8 cellular contexts compared by ENCODE assay signal in genomic region chr9:131762356-131762932, GRCh38. TPM values are rescaled to one million over a fixed set of nuclear protein-coding genes. Genes with fewer than 3 reads are reported as not detected.
A peak's percentile ranks its signal among the peaks of the same experiment; 100 is the strongest.
DNase-seq lines count a peak whose midpoint lies in the region; ATAC-seq and TF ChIP-seq lines count a peak whose summit lies in the region.

No MANE protein-coding gene starts in this region.

- H3K9me2 ChIP-seq in Loucy (replicated peaks; ENCODE audit: low read depth, low read length) (no peaks in the 10 kb centered on the region), SU-DHL-6 (replicated peaks; ENCODE audit: insufficient read depth, low read length) (no peaks in the 10 kb centered on the region)

- no peak overlapping the region for H3K27ac ChIP-seq in SU-DHL-6 (ENCODE audit: low read depth, low read length)
- no peak overlapping the region for H3K27ac ChIP-seq in uterus

- no peak overlapping the region for H3K4me3 ChIP-seq in GM06990 (replicated peaks; ENCODE audit: low read depth, low read length)
- no peak overlapping the region for H3K4me3 ChIP-seq in Loucy (ENCODE audit: low read length, poor library complexity, severe bottlenecking)
- no peak overlapping the region for H3K4me3 ChIP-seq in SU-DHL-6 (ENCODE audit: insufficient read depth, low read length, poor library complexity, severe bottlenecking)
- no peak overlapping the region for H3K4me3 ChIP-seq in uterus

- intact Hi-C loops in Right ventricle myocardium superior (cut with DNase I): loop anchor here (5.0 kb wide), 2 partner anchors 475 to 490 kb away; no protein-coding TSS in a partner anchor
- intact Hi-C loops in posterior vena cava (cut with DNase I): loop anchor here (5.0 kb wide), 2 partner anchors 485 to 490 kb away; no protein-coding TSS in a partner anchor
- intact Hi-C loops in uterus (cut with DNase I; ENCODE audit: low total_unique reads): loop anchor here (10.0 kb wide), 1 partner anchor 472 kb away; no protein-coding TSS in a partner anchor

- H3K4me1 Mint-ChIP-seq in activated naive CD4-positive, alpha-beta T cell treated with anti-CD3 and anti-CD28 coated beads, Interleukin-2, amount 10 ng/mL, durations not matched to agents 7 days and 5 days: no peaks in the 10 kb centered on the region

- ATAC-seq in Right ventricle myocardium superior (ENCODE audit: poor library complexity): peak; percentile 99
- no peak for ATAC-seq in HG02610 (IDR thresholded peaks at IDR 0.05; ENCODE audit: unreplicated experiment)

- no peak overlapping the region for H3K27ac Mint-ChIP-seq in activated naive CD4-positive, alpha-beta T cell treated with anti-CD3 and anti-CD28 coated beads, Interleukin-2, amount 10 ng/mL, durations not matched to agents 7 days and 5 days

- no peak overlapping the region for H3K4me3 Mint-ChIP-seq in activated naive CD4-positive, alpha-beta T cell treated with anti-CD3 and anti-CD28 coated beads, Interleukin-2, amount 10 ng/mL, durations not matched to agents 7 days and 5 days

- DNase-seq in GM06990 (ENCODE audit: extremely low read depth, insufficient read length) (peak; percentile 68), Right ventricle myocardium superior (peak; percentile 84), posterior vena cava (ENCODE audit: low spot score) (peak; percentile 93), uterus (peak; percentile 54 to 66)
- DNase-seq in activated naive CD4-positive, alpha-beta T cell treated with anti-CD3 and anti-CD28 coated beads, Interleukin-2, amount 10 ng/mL, durations not matched to agents 7 days and 5 days: peak; percentile 80

- peak overlapping the region; percentile 15 for H3K4me2 ChIP-seq in Loucy (ENCODE audit: low read depth, low read length, poor library complexity, severe bottlenecking)
- no peak overlapping the region for H3K4me2 ChIP-seq in SU-DHL-6 (ENCODE audit: low read depth, low read length, poor library complexity, severe bottlenecking)

- H3K27me3 Mint-ChIP-seq in activated naive CD4-positive, alpha-beta T cell treated with anti-CD3 and anti-CD28 coated beads, Interleukin-2, amount 10 ng/mL, durations not matched to agents 7 days and 5 days: peaks cover 68% of the 10 kb centered on the region

- no peaks in the 10 kb centered on the region for H3K4me1 ChIP-seq in Loucy (ENCODE audit: insufficient read depth, low read length, poor library complexity, severe bottlenecking)
- no peaks in the 10 kb centered on the region for H3K4me1 ChIP-seq in uterus

- peak; percentile 79 for TF ChIP-seq CTCF in GM06990 (IDR thresholded peaks at IDR 0.05; ENCODE audit: insufficient read depth, low read length, poor library complexity, severe bottlenecking)
- peak; percentile 75 for TF ChIP-seq CTCF in Loucy (conservative IDR thresholded peaks at IDR 0.05; ENCODE audit: low read length)
- TF ChIP-seq CTCF in SU-DHL-6 (IDR thresholded peaks at IDR 0.05; ENCODE audit: insufficient read depth, low read length, poor library complexity, severe bottlenecking): peak; percentile 82
- peak; percentile 91 to 97 (median 92) for TF ChIP-seq CTCF in uterus (IDR thresholded peaks at IDR 0.05)

- H3K79me2 ChIP-seq in Loucy (ENCODE audit: insufficient read depth, low read length) (no peaks in the 10 kb centered on the region), SU-DHL-6 (ENCODE audit: insufficient read depth, low read length) (no peaks in the 10 kb centered on the region)

- no peaks in the 10 kb centered on the region; the same call in 1 of the 2 replicates for H3K27me3 ChIP-seq in GM06990 (replicated peaks; ENCODE audit: control insufficient read depth, insufficient read depth, low read length)
- no peaks in the 10 kb centered on the region for H3K27me3 ChIP-seq in Loucy (ENCODE audit: insufficient read depth, low read length, poor library complexity, severe bottlenecking)
- no peaks in the 10 kb centered on the region for H3K27me3 ChIP-seq in SU-DHL-6 (ENCODE audit: low read length)
- no peaks in the 10 kb centered on the region for H3K27me3 ChIP-seq in uterus

- no peaks in the 10 kb centered on the region for H3K36me3 ChIP-seq in GM06990 (ENCODE audit: control insufficient read depth, insufficient read depth, low read length)
- no peaks in the 10 kb centered on the region for H3K36me3 ChIP-seq in Loucy (ENCODE audit: insufficient read depth, low read length)
- H3K36me3 ChIP-seq in SU-DHL-6 (ENCODE audit: low read length): no peaks in the 10 kb centered on the region
- no peaks in the 10 kb centered on the region for H3K36me3 ChIP-seq in uterus

- H3K9me3 Mint-ChIP-seq in activated naive CD4-positive, alpha-beta T cell treated with anti-CD3 and anti-CD28 coated beads, Interleukin-2, amount 10 ng/mL, durations not matched to agents 7 days and 5 days: no peaks in the 10 kb centered on the region

- no peak overlapping the region for H2AFZ ChIP-seq in Loucy (ENCODE audit: low read length)
- no peak overlapping the region for H2AFZ ChIP-seq in SU-DHL-6 (ENCODE audit: low read depth, low read length, severe bottlenecking)

- no peak for TF ChIP-seq POLR2A in uterus (IDR thresholded peaks at IDR 0.05)

- no peaks in the 10 kb centered on the region for H3K36me3 Mint-ChIP-seq in activated naive CD4-positive, alpha-beta T cell treated with anti-CD3 and anti-CD28 coated beads, Interleukin-2, amount 10 ng/mL, durations not matched to agents 7 days and 5 days

- no peaks in the 10 kb centered on the region for H3F3A ChIP-seq in Loucy (ENCODE audit: low read depth)
- H3F3A ChIP-seq in SU-DHL-6 (ENCODE audit: insufficient read depth): no peaks in the 10 kb centered on the region

- H4K20me1 ChIP-seq in Loucy (ENCODE audit: insufficient read depth, low read length, poor library complexity, severe bottlenecking) (no peaks in the 10 kb centered on the region), SU-DHL-6 (ENCODE audit: low read depth, low read length) (no peaks in the 10 kb centered on the region)

- H3K9me3 ChIP-seq in Loucy (ENCODE audit: insufficient read depth, low read depth, low read length) (no peaks in the 10 kb centered on the region), SU-DHL-6 (ENCODE audit: insufficient read depth, low read length) (no peaks in the 10 kb centered on the region), uterus (no peaks in the 10 kb centered on the region)

- CTCF ChIA-PET in activated naive CD4-positive, alpha-beta T cell treated with anti-CD3 and anti-CD28 coated beads, Interleukin-2, amount 10 ng/mL, durations not matched to agents 7 days and 5 days (lab: Charles Lee): interaction anchor here (0.6 to 2.3 kb wide), 17 partner anchors 9 to 582 kb away, joined by 3 to 32 read pairs (median 4); no protein-coding TSS in a partner anchor

- H3K9ac ChIP-seq in Loucy (ENCODE audit: low read depth, low read length, poor library complexity, severe bottlenecking) (no peak overlapping the region), SU-DHL-6 (ENCODE audit: low read length) (no peak overlapping the region)

RNA-seq across cellular contexts. Expression of gene RAPGEF1, which starts 22.6 kb away (rescaled TPM):
- total RNA-seq in Right ventricle myocardium superior (119 TPM), posterior vena cava (10 to 100 TPM; 74.5 to 90.8 TPM), uterus (10 to 100 TPM; 13.1 to 73.7 (median 26.2) TPM)
